Comparison of ENCODE assay signal across 1 cellular context in the genomic region with DNA sequence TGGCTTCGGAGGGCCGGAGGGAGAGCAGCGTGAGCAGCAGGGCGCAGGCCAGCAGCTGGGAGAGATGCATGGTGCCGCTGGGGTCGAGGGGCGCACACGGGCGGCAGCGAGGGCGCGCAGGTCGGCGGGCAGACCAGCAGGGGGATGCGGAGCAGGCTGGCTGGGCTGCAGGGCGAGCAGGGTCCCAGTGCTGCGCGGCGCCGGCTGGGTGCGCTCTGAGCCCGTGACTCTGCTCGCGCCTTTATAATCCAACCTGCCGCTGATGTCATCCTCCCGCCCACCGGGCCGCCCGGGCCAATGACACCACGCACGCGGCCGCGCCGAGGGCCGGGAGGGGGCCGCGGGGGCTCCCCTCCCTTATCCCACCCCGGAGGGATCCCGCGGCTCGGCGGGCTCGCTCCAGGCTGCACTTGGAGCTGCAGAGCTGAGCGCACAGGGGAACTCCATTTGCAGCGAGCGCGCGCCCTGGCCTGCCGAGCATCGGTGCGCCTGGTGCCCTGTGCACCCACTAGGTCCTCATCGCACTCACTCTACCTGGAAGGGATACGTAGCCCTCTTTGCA.
TF ChIP-seq lines count a peak whose summit lies in the region.

A gene with protein sequence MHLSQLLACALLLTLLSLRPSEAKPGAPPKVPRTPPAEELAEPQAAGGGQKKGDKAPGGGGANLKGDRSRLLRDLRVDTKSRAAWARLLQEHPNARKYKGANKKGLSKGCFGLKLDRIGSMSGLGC (minus strand): TSS at position 217 of the 562 bp plus-strand sequence. CDS start 147 bp downstream, at position 70.

TF ChIP-seq in K562, 482 proteins besides CTCF, POLR2A, EP300 and RAD21 (continued from another document):
- TF ChIP-seq TEAD2 (tag; IDR thresholded peaks at IDR 0.05) (no peak), ATF7 (IDR thresholded peaks at IDR 0.05) (peak; percentile 72), ZBTB7A (IDR thresholded peaks at IDR 0.05; ENCODE audit: borderline replicate concordance, control insufficient read depth, low read depth, low read length) (peak; percentile 36; the same call in 1 of the 2 replicates), C11orf30 (IDR thresholded peaks at IDR 0.05; ENCODE audit: low read depth) (no peak), NFIC (IDR thresholded peaks at IDR 0.05) (no peak), ZNF584 (CRISPR knock-in tag; IDR thresholded peaks at IDR 0.05; ENCODE audit: low read depth) (no peak), RBFOX2 (IDR thresholded peaks at IDR 0.05; ENCODE audit: low read depth, low read length) (0 out of 2 replicates have a peak, but pooled peaks have one; percentile 23), ZNF23 (CRISPR knock-in tag; IDR thresholded peaks at IDR 0.05) (no peak), ZNF239 (CRISPR knock-in tag; IDR thresholded peaks at IDR 0.05) (no peak), ZSCAN32 (CRISPR knock-in tag; IDR thresholded peaks at IDR 0.05) (no peak), POLR3G (IDR thresholded peaks at IDR 0.05; ENCODE audit: extremely low read depth, insufficient read length, insufficient replicate concordance) (no peak), SMAD4 (CRISPR knock-in tag; conservative IDR thresholded peaks at IDR 0.05) (no peak), ZNF212 (CRISPR knock-in tag; IDR thresholded peaks at IDR 0.05) (no peak), RBM39 (optimal IDR thresholded peaks at IDR 0.05; ENCODE audit: low read depth, low read length) (no peak), SREBF1 (IDR thresholded peaks at IDR 0.05; ENCODE audit: borderline replicate concordance, low read depth, low read length) (no peak), NRF1 (conservative IDR thresholded peaks at IDR 0.05 in 1 of 2, IDR thresholded peaks at IDR 0.05 in 1 of 2) (peak; percentile 22 to 30; a peak in 2 of 4 replicates), HDAC8 (tag; IDR thresholded peaks at IDR 0.05) (no peak), YBX1 (IDR thresholded peaks at IDR 0.05) (no peak)
- TF ChIP-seq, protein P1, sequence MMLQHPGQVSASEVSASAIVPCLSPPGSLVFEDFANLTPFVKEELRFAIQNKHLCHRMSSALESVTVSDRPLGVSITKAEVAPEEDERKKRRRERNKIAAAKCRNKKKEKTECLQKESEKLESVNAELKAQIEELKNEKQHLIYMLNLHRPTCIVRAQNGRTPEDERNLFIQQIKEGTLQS (IDR thresholded peaks at IDR 0.05) = peak; percentile 42; the same call in 1 of the 2 replicates
- TF ChIP-seq, protein P1 (CRISPR knock-in tag; conservative IDR thresholded peaks at IDR 0.05) = no peak
- TF ChIP-seq, protein P2, sequence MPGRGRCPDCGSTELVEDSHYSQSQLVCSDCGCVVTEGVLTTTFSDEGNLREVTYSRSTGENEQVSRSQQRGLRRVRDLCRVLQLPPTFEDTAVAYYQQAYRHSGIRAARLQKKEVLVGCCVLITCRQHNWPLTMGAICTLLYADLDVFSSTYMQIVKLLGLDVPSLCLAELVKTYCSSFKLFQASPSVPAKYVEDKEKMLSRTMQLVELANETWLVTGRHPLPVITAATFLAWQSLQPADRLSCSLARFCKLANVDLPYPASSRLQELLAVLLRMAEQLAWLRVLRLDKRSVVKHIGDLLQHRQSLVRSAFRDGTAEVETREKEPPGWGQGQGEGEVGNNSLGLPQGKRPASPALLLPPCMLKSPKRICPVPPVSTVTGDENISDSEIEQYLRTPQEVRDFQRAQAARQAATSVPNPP (IDR thresholded peaks at IDR 0.05; ENCODE audit: borderline replicate concordance, insufficient read depth, insufficient read length) = no peak
- TF ChIP-seq, protein P3, sequence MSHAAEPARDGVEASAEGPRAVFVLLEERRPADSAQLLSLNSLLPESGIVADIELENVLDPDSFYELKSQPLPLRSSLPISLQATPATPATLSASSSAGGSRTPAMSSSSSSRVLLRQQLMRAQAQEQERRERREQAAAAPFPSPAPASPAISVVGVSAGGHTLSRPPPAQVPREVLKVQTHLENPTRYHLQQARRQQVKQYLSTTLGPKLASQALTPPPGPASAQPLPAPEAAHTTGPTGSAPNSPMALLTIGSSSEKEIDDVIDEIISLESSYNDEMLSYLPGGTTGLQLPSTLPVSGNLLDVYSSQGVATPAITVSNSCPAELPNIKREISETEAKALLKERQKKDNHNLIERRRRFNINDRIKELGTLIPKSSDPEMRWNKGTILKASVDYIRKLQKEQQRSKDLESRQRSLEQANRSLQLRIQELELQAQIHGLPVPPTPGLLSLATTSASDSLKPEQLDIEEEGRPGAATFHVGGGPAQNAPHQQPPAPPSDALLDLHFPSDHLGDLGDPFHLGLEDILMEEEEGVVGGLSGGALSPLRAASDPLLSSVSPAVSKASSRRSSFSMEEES (CRISPR knock-in tag; IDR thresholded peaks at IDR 0.05) = no peak
- TF ChIP-seq, protein P4, sequence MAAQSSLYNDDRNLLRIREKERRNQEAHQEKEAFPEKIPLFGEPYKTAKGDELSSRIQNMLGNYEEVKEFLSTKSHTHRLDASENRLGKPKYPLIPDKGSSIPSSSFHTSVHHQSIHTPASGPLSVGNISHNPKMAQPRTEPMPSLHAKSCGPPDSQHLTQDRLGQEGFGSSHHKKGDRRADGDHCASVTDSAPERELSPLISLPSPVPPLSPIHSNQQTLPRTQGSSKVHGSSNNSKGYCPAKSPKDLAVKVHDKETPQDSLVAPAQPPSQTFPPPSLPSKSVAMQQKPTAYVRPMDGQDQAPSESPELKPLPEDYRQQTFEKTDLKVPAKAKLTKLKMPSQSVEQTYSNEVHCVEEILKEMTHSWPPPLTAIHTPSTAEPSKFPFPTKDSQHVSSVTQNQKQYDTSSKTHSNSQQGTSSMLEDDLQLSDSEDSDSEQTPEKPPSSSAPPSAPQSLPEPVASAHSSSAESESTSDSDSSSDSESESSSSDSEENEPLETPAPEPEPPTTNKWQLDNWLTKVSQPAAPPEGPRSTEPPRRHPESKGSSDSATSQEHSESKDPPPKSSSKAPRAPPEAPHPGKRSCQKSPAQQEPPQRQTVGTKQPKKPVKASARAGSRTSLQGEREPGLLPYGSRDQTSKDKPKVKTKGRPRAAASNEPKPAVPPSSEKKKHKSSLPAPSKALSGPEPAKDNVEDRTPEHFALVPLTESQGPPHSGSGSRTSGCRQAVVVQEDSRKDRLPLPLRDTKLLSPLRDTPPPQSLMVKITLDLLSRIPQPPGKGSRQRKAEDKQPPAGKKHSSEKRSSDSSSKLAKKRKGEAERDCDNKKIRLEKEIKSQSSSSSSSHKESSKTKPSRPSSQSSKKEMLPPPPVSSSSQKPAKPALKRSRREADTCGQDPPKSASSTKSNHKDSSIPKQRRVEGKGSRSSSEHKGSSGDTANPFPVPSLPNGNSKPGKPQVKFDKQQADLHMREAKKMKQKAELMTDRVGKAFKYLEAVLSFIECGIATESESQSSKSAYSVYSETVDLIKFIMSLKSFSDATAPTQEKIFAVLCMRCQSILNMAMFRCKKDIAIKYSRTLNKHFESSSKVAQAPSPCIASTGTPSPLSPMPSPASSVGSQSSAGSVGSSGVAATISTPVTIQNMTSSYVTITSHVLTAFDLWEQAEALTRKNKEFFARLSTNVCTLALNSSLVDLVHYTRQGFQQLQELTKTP (IDR thresholded peaks at IDR 0.05; ENCODE audit: low read depth in 1 of 2, partially characterized antibody in 2 of 2) = no peak
- TF ChIP-seq, protein P5, sequence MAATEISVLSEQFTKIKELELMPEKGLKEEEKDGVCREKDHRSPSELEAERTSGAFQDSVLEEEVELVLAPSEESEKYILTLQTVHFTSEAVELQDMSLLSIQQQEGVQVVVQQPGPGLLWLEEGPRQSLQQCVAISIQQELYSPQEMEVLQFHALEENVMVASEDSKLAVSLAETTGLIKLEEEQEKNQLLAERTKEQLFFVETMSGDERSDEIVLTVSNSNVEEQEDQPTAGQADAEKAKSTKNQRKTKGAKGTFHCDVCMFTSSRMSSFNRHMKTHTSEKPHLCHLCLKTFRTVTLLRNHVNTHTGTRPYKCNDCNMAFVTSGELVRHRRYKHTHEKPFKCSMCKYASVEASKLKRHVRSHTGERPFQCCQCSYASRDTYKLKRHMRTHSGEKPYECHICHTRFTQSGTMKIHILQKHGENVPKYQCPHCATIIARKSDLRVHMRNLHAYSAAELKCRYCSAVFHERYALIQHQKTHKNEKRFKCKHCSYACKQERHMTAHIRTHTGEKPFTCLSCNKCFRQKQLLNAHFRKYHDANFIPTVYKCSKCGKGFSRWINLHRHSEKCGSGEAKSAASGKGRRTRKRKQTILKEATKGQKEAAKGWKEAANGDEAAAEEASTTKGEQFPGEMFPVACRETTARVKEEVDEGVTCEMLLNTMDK (IDR thresholded peaks at IDR 0.05; ENCODE audit: borderline replicate concordance, insufficient read depth, low read depth, low read length, poor library complexity, severe bottlenecking) = peak; percentile 5
- TF ChIP-seq, protein P6, sequence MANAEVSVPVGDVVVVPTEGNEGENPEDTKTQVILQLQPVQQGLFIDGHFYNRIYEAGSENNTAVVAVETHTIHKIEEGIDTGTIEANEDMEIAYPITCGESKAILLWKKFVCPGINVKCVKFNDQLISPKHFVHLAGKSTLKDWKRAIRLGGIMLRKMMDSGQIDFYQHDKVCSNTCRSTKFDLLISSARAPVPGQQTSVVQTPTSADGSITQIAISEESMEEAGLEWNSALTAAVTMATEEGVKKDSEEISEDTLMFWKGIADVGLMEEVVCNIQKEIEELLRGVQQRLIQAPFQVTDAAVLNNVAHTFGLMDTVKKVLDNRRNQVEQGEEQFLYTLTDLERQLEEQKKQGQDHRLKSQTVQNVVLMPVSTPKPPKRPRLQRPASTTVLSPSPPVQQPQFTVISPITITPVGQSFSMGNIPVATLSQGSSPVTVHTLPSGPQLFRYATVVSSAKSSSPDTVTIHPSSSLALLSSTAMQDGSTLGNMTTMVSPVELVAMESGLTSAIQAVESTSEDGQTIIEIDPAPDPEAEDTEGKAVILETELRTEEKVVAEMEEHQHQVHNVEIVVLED (CRISPR knock-in tag; IDR thresholded peaks at IDR 0.05) = no peak
